8 cellular contexts compared by ENCODE assay signal in genomic region chr1:174258148-174258550, GRCh38.
DNase-seq lines count a peak whose midpoint lies in the region; ATAC-seq and TF ChIP-seq lines count a peak whose summit lies in the region.

No MANE protein-coding gene starts in this region.

- POLR2A ChIA-PET in IMR-90 (lab: Charles Lee; ENCODE audit: unreplicated experiment): no interaction called here

- DNase-seq in DMS53 (lab: John Stamatoyannopoulos, UW) (peak; percentile 76), IMR-90 (peak; percentile 50), RKO (ENCODE audit: low spot score) (peak; percentile 67), adipocyte (ENCODE audit: low read depth) (peak; percentile 64), iPS-NIHi7 (ENCODE audit: extremely low spot score) (peak; percentile 26), cerebellar nuclear complex (lab: John Stamatoyannopoulos, UW) (no peak)
- DNase-seq in stimulated activated CD4-positive, alpha-beta T cell treated with anti-CD3 and anti-CD28 coated beads, Interleukin-2, amount 100 ng/mL, for 48 hours: peak; percentile 26 to 34

- no peak overlapping the region for H3K4ac ChIP-seq in IMR-90 (ENCODE audit: low read depth, low read length)

- no peak overlapping the region for H4K5ac ChIP-seq in IMR-90 (ENCODE audit: low read depth, low read length)

- H3K9me3 ChIP-seq in IMR-90 (ENCODE audit: control insufficient read depth, insufficient read depth, low read length) (no peaks in the 10 kb centered on the region), adipocyte (ENCODE audit: control insufficient read depth, low read length) (no peaks in the 10 kb centered on the region)

- 0 out of 4 replicates have a peak, but pooled peaks cover 0 to 3% of the 10 kb centered on the region in 2 experiments for H3K79me1 ChIP-seq in IMR-90 (ENCODE audit: low read depth in 1 of 2, low read length in 2 of 2)

- H3K4me2 ChIP-seq in IMR-90 (ENCODE audit: low read depth, low read length): no peak overlapping the region

- H3K4me3 ChIP-seq in IMR-90 (ENCODE audit: insufficient read depth, low read depth, low read length) (no peak overlapping the region), adipocyte (ENCODE audit: low read length) (no peak overlapping the region)

- peaks cover 4% of the 10 kb centered on the region for H4K20me1 ChIP-seq in IMR-90 (ENCODE audit: insufficient read depth, low read length)

- H2AK9ac ChIP-seq in IMR-90 (replicated peaks; ENCODE audit: low read depth, low read length, poor library complexity): no peak overlapping the region

- no CpG with 5 or more reads among the region's 1 CpG for WGBS in IMR-90 (ENCODE audit: extremely low coverage in 2 of 2, insufficient read length in 1 of 2), 2 experiments

- H3K4me1 ChIP-seq in IMR-90 (ENCODE audit: control insufficient read depth, insufficient read depth, low read length) (no peaks in the 10 kb centered on the region), adipocyte (ENCODE audit: control insufficient read depth, insufficient read depth, low read length) (peaks cover 12% of the 10 kb centered on the region)

- no peaks in the 10 kb centered on the region for H3K9me1 ChIP-seq in IMR-90 (ENCODE audit: insufficient read depth, low read length)

- H3K27ac ChIP-seq in IMR-90 (ENCODE audit: insufficient read depth, low read length): no peak overlapping the region

- no TSS peak for BruUV-seq in IMR-90 (replicated peaks; lab: Mats Ljungman, UMichigan)

- H3K27me3 ChIP-seq in IMR-90 (ENCODE audit: control insufficient read depth, insufficient read depth, low read length): no peaks in the 10 kb centered on the region
- no peaks in the 10 kb centered on the region for H3K27me3 ChIP-seq in adipocyte (replicated peaks; ENCODE audit: control insufficient read depth, insufficient read depth, low read length)

- no peak overlapping the region for H2BK120ac ChIP-seq in IMR-90 (ENCODE audit: low read depth, low read length)

- H3K9ac ChIP-seq in IMR-90 (ENCODE audit: low read depth, low read length) (no peak overlapping the region), adipocyte (ENCODE audit: low read length) (no peak overlapping the region)

- no peak for TF ChIP-seq POLR2A in IMR-90 (IDR thresholded peaks at IDR 0.05; ENCODE audit: low read depth, low read length)

- no peak overlapping the region for H4K91ac ChIP-seq in IMR-90 (ENCODE audit: insufficient read depth, low read depth, low read length)

- peak; percentile 58 for TF ChIP-seq RAD21 in IMR-90 (IDR thresholded peaks at IDR 0.05; ENCODE audit: low read length)

- H3K14ac ChIP-seq in IMR-90 (replicated peaks; ENCODE audit: low read depth, low read length): no peak overlapping the region

- H2AFZ ChIP-seq in IMR-90 (replicated peaks; ENCODE audit: low read length, poor library complexity): no peak overlapping the region

- no peak overlapping the region for H3K18ac ChIP-seq in IMR-90 (ENCODE audit: low read depth, low read length)

- TF ChIP-seq CTCF in IMR-90 (conservative IDR thresholded peaks at IDR 0.05; ENCODE audit: low read depth, low read length): peak; percentile 58

- H4K8ac ChIP-seq in IMR-90 (ENCODE audit: low read depth in 2 of 2, low read length in 2 of 2): no peak overlapping the region

- no peak overlapping the region for H3K23ac ChIP-seq in IMR-90 (ENCODE audit: low read depth, low read length)

- in situ Hi-C loops in IMR-90 (cut with MboI; ENCODE audit: low sequenced_read_pairs): loop anchor here (25.0 kb wide), 1 partner anchor 729 kb away; the partner anchor contains the start of gene CACYBP

- no peak overlapping the region for H2BK20ac ChIP-seq in IMR-90 (ENCODE audit: low read depth, low read length)

- no peak overlapping the region for H2BK5ac ChIP-seq in IMR-90 (ENCODE audit: low read depth, low read length, poor library complexity, severe bottlenecking)

- H2BK15ac ChIP-seq in IMR-90 (ENCODE audit: low read depth, low read length): no peak overlapping the region

- H2AK5ac ChIP-seq in IMR-90 (ENCODE audit: low read depth, low read length): no peak overlapping the region

- H3K36me3 ChIP-seq in IMR-90 (ENCODE audit: control insufficient read depth, insufficient read depth, low read length): no peaks in the 10 kb centered on the region
- no peaks in the 10 kb centered on the region for H3K36me3 ChIP-seq in adipocyte (ENCODE audit: control insufficient read depth, insufficient read depth, low read length, severe bottlenecking)

- dilution Hi-C loops in IMR-90 (cut with HindIII; ENCODE audit: low sequenced_read_pairs, unreplicated experiment): loop anchor here (25.0 kb wide), 1 partner anchor 454 kb away; no protein-coding TSS in a partner anchor

- ATAC-seq in IMR-90 (ENCODE audit: low read depth): peak; percentile 65
- no peak for ATAC-seq in GM21423 (IDR thresholded peaks at IDR 0.05; ENCODE audit: unreplicated experiment)

- CTCF ChIA-PET in IMR-90 (lab: Yijun Ruan, JAX): interaction anchor here (0.6 to 1.5 kb wide), 4 partner anchors 9 to 487 kb away, joined by 3 to 6 read pairs (median 3); no protein-coding TSS in a partner anchor

- H3K56ac ChIP-seq in IMR-90 (ENCODE audit: extremely low read depth, insufficient read depth, low read length): no peak overlapping the region

- intact Hi-C loops in IMR-90 (cut with micrococcal nuclease): loop anchor here (1.0 kb wide), 1 partner anchor 486 kb away; no protein-coding TSS in a partner anchor

TF ChIP-seq in IMR-90, 13 proteins besides CTCF, POLR2A, EP300 and RAD21:
- peak; percentile 61 for TF ChIP-seq SMC3 (IDR thresholded peaks at IDR 0.05; ENCODE audit: low read depth, low read length)
- no peak for TF ChIP-seq RCOR1 (IDR thresholded peaks at IDR 0.05; ENCODE audit: insufficient replicate concordance, low read length)
- TF ChIP-seq MAZ (IDR thresholded peaks at IDR 0.05; ENCODE audit: borderline replicate concordance, low read depth, low read length): no peak

Comparison
In these comparisons a context has a peak if more than half of its experiments do, and no peak if none do; other contexts are left out.
1. DNase-seq: peak in DMS53 (single experiment), IMR-90 (single experiment), RKO (single experiment), adipocyte (single experiment), iPS-NIHi7 (single experiment) and stimulated activated CD4-positive, alpha-beta T cell treated with anti-CD3 and anti-CD28 coated beads, Interleukin-2, amount 100 ng/mL, for 48 hours (2 of 2); none in cerebellar nuclear complex (0 of 2).